9 cellular contexts compared by ENCODE assay signal in the genomic region with DNA sequence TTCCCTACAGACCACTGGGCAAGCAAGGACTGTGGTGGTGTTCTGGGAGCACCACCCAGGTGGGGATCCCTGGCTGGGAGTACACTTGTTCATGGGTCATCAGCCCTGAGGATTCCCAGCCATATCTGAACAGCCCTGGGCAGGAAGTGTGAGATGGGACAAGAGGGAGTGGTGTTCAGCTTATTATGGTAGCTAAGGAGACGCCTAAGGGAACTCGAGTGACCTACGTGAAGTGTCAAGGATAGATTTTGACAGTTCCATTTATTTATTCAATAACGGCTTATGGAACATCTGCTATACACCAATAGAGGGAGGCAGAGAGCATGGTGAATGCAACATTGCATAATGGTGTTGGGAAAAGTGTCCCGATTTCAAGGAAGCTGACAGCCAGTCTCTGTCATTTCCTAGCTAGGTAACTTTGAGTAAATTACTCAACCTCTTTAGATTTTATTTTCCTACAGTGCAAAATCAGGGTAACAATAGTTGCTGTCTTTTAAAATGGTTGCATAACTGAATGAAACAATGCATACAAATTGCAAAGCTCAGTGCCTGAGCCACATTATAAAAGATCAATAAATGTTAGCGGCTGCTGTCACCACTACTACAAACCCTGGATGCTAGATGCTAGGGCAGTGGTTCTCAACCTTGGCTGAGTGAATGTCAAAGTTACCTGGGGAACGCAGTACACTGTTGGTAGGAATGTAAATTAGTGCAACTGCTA.
A peak's percentile ranks its signal among the peaks of the same experiment; 100 is the strongest.
DNase-seq lines count a peak whose midpoint lies in the region; ATAC-seq and TF ChIP-seq lines count a peak whose summit lies in the region.
"Had no signal": no experiment of that assay in that cellular context is flagged by ENCODE, and none has a peak within 500 bp of the region (broad histone marks: within the 10 kb centered on the region; RNA-seq: fewer than 3 reads in every experiment).

No MANE protein-coding gene starts in this region.

- 23 to 26% methylated on average over 7 of the region's 7 CpGs for WGBS in esophagus squamous epithelium, 2 donors

- H3K4me1 ChIP-seq in esophagus squamous epithelium (no peaks in the 10 kb centered on the region), parathyroid adenoma (no peaks in the 10 kb centered on the region)
- H3K4me1 ChIP-seq: BLaER1 had no signal

- no peak for TF ChIP-seq POLR2A in esophagus squamous epithelium (IDR thresholded peaks at IDR 0.05)

- TF ChIP-seq CTCF in esophagus squamous epithelium (IDR thresholded peaks at IDR 0.05) (peak in 5 of 6 experiments; percentile 47 to 71 (median 60)), parathyroid adenoma (IDR thresholded peaks at IDR 0.05) (peak; percentile 45)

- H3K36me3 ChIP-seq in esophagus squamous epithelium, result no peaks in the 10 kb centered on the region
- H3K36me3 ChIP-seq in parathyroid adenoma (ENCODE audit: control insufficient read depth, insufficient read depth, low read length), result no peaks in the 10 kb centered on the region
- H3K36me3 ChIP-seq: BLaER1 had no signal

- H3K9ac ChIP-seq in parathyroid adenoma, result no peak overlapping the region
- H3K9ac ChIP-seq: BLaER1 had no signal

- no peaks in the 10 kb centered on the region for H3K9me3 ChIP-seq in esophagus squamous epithelium
- H3K9me3 ChIP-seq in parathyroid adenoma (ENCODE audit: control insufficient read depth, low read length), result no peaks in the 10 kb centered on the region
- H3K9me3 ChIP-seq: BLaER1 had no signal

- DNase-seq in NCI-H1105 treated with DMSO at 0.1 percent for 48 hours (lab: John Stamatoyannopoulos, UW) (peak; percentile 19), NCI-H1105 (lab: John Stamatoyannopoulos, UW) (no peak), NCI-H69 (lab: John Stamatoyannopoulos, UW) (peak; percentile 65), esophagus squamous epithelium (lab: John Stamatoyannopoulos, UW) (no peak), HCEC 1CT (no peak)
- DNase-seq in activated CD4-positive, alpha-beta T cell treated with anti-CD3 and anti-CD28 coated beads, Interleukin-2, amount 50 U/mL, for 1 hour, result no peak

- H3K27ac ChIP-seq in esophagus squamous epithelium (no peak overlapping the region), parathyroid adenoma (no peak overlapping the region)
- H3K27ac ChIP-seq: BLaER1 had no signal

- no peak overlapping the region for H2AFZ ChIP-seq in parathyroid adenoma

- ATAC-seq in esophagus mucosa, result no peak

- peaks cover 0 to 21% (median 0%) of the 10 kb centered on the region in 4 donors for H3K27me3 ChIP-seq in esophagus squamous epithelium
- H3K27me3 ChIP-seq in parathyroid adenoma (ENCODE audit: control insufficient read depth, insufficient read depth, low read length), result no peaks in the 10 kb centered on the region
- H3K27me3 ChIP-seq: BLaER1 had no signal

- peak overlapping the region; percentile 9 for H3K4me2 ChIP-seq in parathyroid adenoma (ENCODE audit: low read length)
- H3K4me2 ChIP-seq: BLaER1 had no signal

- no peaks in the 10 kb centered on the region for H3K79me2 ChIP-seq in parathyroid adenoma

- H3K4me3 ChIP-seq in esophagus squamous epithelium (no peak overlapping the region), parathyroid adenoma (ENCODE audit: low read depth, low read length) (no peak overlapping the region)
- H3K4me3 ChIP-seq: BLaER1 had no signal

- intact Hi-C loops in esophagus squamous epithelium (cut with DNase I), result no loop called here

Comparison
In these comparisons a context has a peak if more than half of its experiments do, and no peak if none do; other contexts are left out.
1. DNase-seq: peak in NCI-H1105 treated with DMSO at 0.1 percent for 48 hours (single experiment) and NCI-H69 (single experiment); none in NCI-H1105 (single experiment), esophagus squamous epithelium (single experiment), activated CD4-positive, alpha-beta T cell treated with anti-CD3 and anti-CD28 coated beads, Interleukin-2, amount 50 U/mL, for 1 hour (single experiment) and HCEC 1CT (single experiment).